In genomic region chr3:64974401-64974800, GRCh38 we compare ENCODE assay signal across 27 cellular contexts.
"Had no signal": no experiment of that assay in that cellular context is flagged by ENCODE, and none has a peak within 500 bp of the region (broad histone marks: within the 10 kb centered on the region; RNA-seq: fewer than 3 reads in every experiment).

No MANE protein-coding gene starts in this region.

- H3K36me3 ChIP-seq: cardiac muscle cell, colonic mucosa, heart left ventricle had no signal

- H3K9me3 Mint-ChIP-seq: activated T-cell treated with anti-CD3 and anti-CD28 coated beads, Interleukin-2, amount 50 U/mL, for 4 hours; endodermal cell; WTC11 had no signal

- FAIRE-seq: frontal cortex, TTC549 had no signal

- H3K9me3 ChIP-seq: body of pancreas, colonic mucosa, heart left ventricle had no signal

- H3K27me3 ChIP-seq: body of pancreas, cardiac muscle cell, colonic mucosa, heart left ventricle had no signal

- H3K27ac ChIP-seq: body of pancreas, cardiac muscle cell, colonic mucosa, heart left ventricle, VCaP had no signal

- H3K4me3 ChIP-seq: body of pancreas, cardiac muscle cell, colonic mucosa, heart left ventricle had no signal

- H3K4me1 ChIP-seq: body of pancreas, colonic mucosa had no signal

- DNase-seq: activated CD4-positive, alpha-beta memory T cell treated with anti-CD3 and anti-CD28 coated beads, Interleukin-2, amount 10 ng/mL, durations not matched to agents 7 days and 5 days; activated CD4-positive, alpha-beta T cell treated with anti-CD3 and anti-CD28 coated beads for 1 hour; activated CD4-positive, alpha-beta T cell treated with anti-CD3 and anti-CD28 coated beads for 4 hours; activated CD4-positive, alpha-beta T cell treated with anti-CD3 and anti-CD28 coated beads, Interleukin-2, amount 10 ng/mL, durations not matched to agents 7 days and 5 days; activated CD4-positive, alpha-beta T cell treated with anti-CD3 and anti-CD28 coated beads, Interleukin-2, amount 50 U/mL, for 4 hours; activated effector memory CD4-positive, alpha-beta T cell treated with Interleukin-2 at 50 U/mL for 16 hours; activated gamma-delta T cell treated with Interleukin-2 at 50 U/mL for 16 hours; activated naive CD4-positive, alpha-beta T cell treated with anti-CD3 and anti-CD28 coated beads, Interleukin-2, amount 50 U/mL, for 16 hours; activated naive CD4-positive, alpha-beta T cell treated with Interleukin-2 at 50 U/mL for 16 hours; activated T-cell treated with anti-CD3 and anti-CD28 coated beads, Interleukin-2, amount 50 U/mL, for 4 hours; amniotic stem cell; central memory CD4-positive, alpha-beta T cell; cerebellar nuclear complex; colonic mucosa; effector memory CD4-positive, alpha-beta T cell; endodermal cell; glutamatergic neuron; T-helper 2 cell had no signal

- H3K36me3 Mint-ChIP-seq: activated naive CD8-positive, alpha-beta T cell; WTC11 had no signal

- H3K27ac Mint-ChIP-seq: activated CD4-positive, alpha-beta memory T cell treated with anti-CD3 and anti-CD28 coated beads, Interleukin-2, amount 10 ng/mL, durations not matched to agents 7 days and 5 days; activated CD4-positive, alpha-beta T cell treated with anti-CD3 and anti-CD28 coated beads, Interleukin-2, amount 10 ng/mL, durations not matched to agents 7 days and 5 days; activated naive CD8-positive, alpha-beta T cell; activated T-helper 17 cell treated with anti-CD3 and anti-CD28 coated beads, Interleukin-2, amount 50 U/mL, for 72 hours; endodermal cell; WTC11 had no signal

- H3K27me3 Mint-ChIP-seq: activated CD4-positive, alpha-beta memory T cell treated with anti-CD3 and anti-CD28 coated beads, Interleukin-2, amount 10 ng/mL, durations not matched to agents 7 days and 5 days; activated CD4-positive, alpha-beta T cell treated with anti-CD3 and anti-CD28 coated beads, Interleukin-2, amount 10 ng/mL, durations not matched to agents 7 days and 5 days; activated naive CD8-positive, alpha-beta T cell; activated T-helper 17 cell treated with anti-CD3 and anti-CD28 coated beads, Interleukin-2, amount 50 U/mL, for 72 hours had no signal

- H3K4me3 Mint-ChIP-seq: activated CD4-positive, alpha-beta memory T cell treated with anti-CD3 and anti-CD28 coated beads, Interleukin-2, amount 10 ng/mL, durations not matched to agents 7 days and 5 days; activated CD4-positive, alpha-beta T cell treated with anti-CD3 and anti-CD28 coated beads, Interleukin-2, amount 10 ng/mL, durations not matched to agents 7 days and 5 days; activated naive CD8-positive, alpha-beta T cell; activated T-cell treated with anti-CD3 and anti-CD28 coated beads, Interleukin-2, amount 50 U/mL, for 4 hours; activated T-helper 17 cell treated with anti-CD3 and anti-CD28 coated beads, Interleukin-2, amount 50 U/mL, for 72 hours; endodermal cell; WTC11 had no signal

- H3K4me1 Mint-ChIP-seq: activated CD4-positive, alpha-beta memory T cell treated with anti-CD3 and anti-CD28 coated beads, Interleukin-2, amount 10 ng/mL, durations not matched to agents 7 days and 5 days; activated CD4-positive, alpha-beta T cell treated with anti-CD3 and anti-CD28 coated beads, Interleukin-2, amount 10 ng/mL, durations not matched to agents 7 days and 5 days; activated T-helper 17 cell treated with anti-CD3 and anti-CD28 coated beads, Interleukin-2, amount 50 U/mL, for 72 hours; endodermal cell had no signal
